Comparison of ENCODE assay signal across 9 cellular contexts in genomic region chr2:160109939-160110673, GRCh38. TPM values are rescaled to one million over a fixed set of nuclear protein-coding genes. Genes with fewer than 3 reads are reported as not detected.
DNase-seq lines count a peak whose midpoint lies in the region; ATAC-seq lines count a peak whose summit lies in the region.
"Had no signal": no experiment of that assay in that cellular context is flagged by ENCODE, and none has a peak within 500 bp of the region (broad histone marks: within the 10 kb centered on the region; RNA-seq: fewer than 3 reads in every experiment).

No MANE protein-coding gene starts in this region.

- DNase-seq in NCI-H345 (lab: John Stamatoyannopoulos, UW) (peak; percentile 51), medulla oblongata (ENCODE audit: extremely low spot score) (peak; percentile 88)
- DNase-seq in activated CD4-positive, alpha-beta T cell treated with anti-CD3 and anti-CD28 coated beads for 36 hours = peak; percentile 74
- DNase-seq in effector CD4-positive, alpha-beta T cell = peak; percentile 16
- peak; percentile 50 for DNase-seq in stimulated activated CD8-positive, alpha-beta memory T cell treated with anti-CD3 and anti-CD28 coated beads, Interleukin-4, amount 100 ng/mL, for 48 hours

- no peaks in the 10 kb centered on the region for H3K36me3 ChIP-seq in BLaER1

- H3K36me3 Mint-ChIP-seq in activated CD4-positive, alpha-beta T cell treated with anti-CD3 and anti-CD28 coated beads for 36 hours (ENCODE audit: low read depth) = no peaks in the 10 kb centered on the region

- peaks cover 27% of the 10 kb centered on the region for H3K4me1 ChIP-seq in BLaER1

- POLR2A ChIA-PET in activated CD4-positive, alpha-beta T cell treated with anti-CD3 and anti-CD28 coated beads for 36 hours (lab: Charles Lee) = no interaction called here

- CTCF ChIA-PET in activated CD4-positive, alpha-beta T cell treated with anti-CD3 and anti-CD28 coated beads for 36 hours (lab: Charles Lee) = interaction anchor here (0.6 to 3.3 kb wide), 45 partner anchors 9 to 1163 kb away, joined by 3 to 28 read pairs (median 3); no protein-coding TSS in a partner anchor

- H3K4me3 ChIP-seq in BLaER1 = no peak overlapping the region

- no peak overlapping the region for H3K4me3 Mint-ChIP-seq in activated CD4-positive, alpha-beta T cell treated with anti-CD3 and anti-CD28 coated beads for 36 hours

- H3K9ac ChIP-seq in BLaER1 = no peak overlapping the region

- no peaks in the 10 kb centered on the region for H3K9me3 Mint-ChIP-seq in activated CD4-positive, alpha-beta T cell treated with anti-CD3 and anti-CD28 coated beads for 36 hours (ENCODE audit: low read depth)

- H3K4me2 ChIP-seq in BLaER1 = peak overlapping the region; percentile 34

- intact Hi-C loops in activated CD4-positive, alpha-beta T cell treated with anti-CD3 and anti-CD28 coated beads for 36 hours (cut with DNase I, micrococcal nuclease) = loop anchor here (1.0 to 10.0 kb wide), 5 partner anchors 100 to 1165 kb away; no protein-coding TSS in a partner anchor

- no peaks in the 10 kb centered on the region for H3K4me1 Mint-ChIP-seq in activated CD4-positive, alpha-beta T cell treated with anti-CD3 and anti-CD28 coated beads for 36 hours

- peak; percentile 72 for ATAC-seq in GM18873 (IDR thresholded peaks at IDR 0.05; ENCODE audit: low FRiP score, unreplicated experiment)
- peak; percentile 80 for ATAC-seq in HG03135 (IDR thresholded peaks at IDR 0.05; ENCODE audit: unreplicated experiment)
- peak; percentile 82 for ATAC-seq in activated CD4-positive, alpha-beta T cell treated with anti-CD3 and anti-CD28 coated beads for 36 hours

- H4K20me1 ChIP-seq in BLaER1 = no peaks in the 10 kb centered on the region

- H3K27ac ChIP-seq in BLaER1 = no peak overlapping the region

- H3K9me3 ChIP-seq in BLaER1 = no peaks in the 10 kb centered on the region

- H3K27me3 Mint-ChIP-seq in activated CD4-positive, alpha-beta T cell treated with anti-CD3 and anti-CD28 coated beads for 36 hours = peaks cover 4% of the 10 kb centered on the region

- H3K27me3 ChIP-seq in BLaER1 = no peaks in the 10 kb centered on the region

- no peak overlapping the region for H3K27ac Mint-ChIP-seq in activated CD4-positive, alpha-beta T cell treated with anti-CD3 and anti-CD28 coated beads for 36 hours

RNA-seq across cellular contexts. Expression of gene PLA2R1, which starts 47.7 kb away (rescaled TPM):
- under 1 TPM in 1 of 2 experiments, not detected in 1; 0.02 TPM for total RNA-seq in activated CD4-positive, alpha-beta T cell treated with anti-CD3 and anti-CD28 coated beads for 36 hours
- total RNA-seq: T-helper 1 cell treated with Interleukin-12 subunit alpha and Interleukin-12 subunit beta and Interleukin-4 antibody, amounts not matched to agents 30 ng/mL and 1 ng/mL, for 36 hours had no signal

Comparison
In these comparisons a context has a peak if more than half of its experiments do, and no peak if none do; other contexts are left out.
1. DNase-seq: peak in every context shown above with its lines; median percentile 88 in medulla oblongata; 74 in activated CD4-positive, alpha-beta T cell treated with anti-CD3 and anti-CD28 coated beads for 36 hours; 51 in NCI-H345; 50 in stimulated activated CD8-positive, alpha-beta memory T cell treated with anti-CD3 and anti-CD28 coated beads, Interleukin-4, amount 100 ng/mL, for 48 hours; 16 in effector CD4-positive, alpha-beta T cell.